ENCODE assay signal across 9 cellular contexts in genomic region chr6:32126880-32127279, GRCh38. TPM values are rescaled to one million over a fixed set of nuclear protein-coding genes. Genes with fewer than 3 reads are reported as not detected.
DNase-seq lines count a peak whose midpoint lies in the region; ATAC-seq, FAIRE-seq and TF ChIP-seq lines count a peak whose summit lies in the region.
"Had no signal": no experiment of that assay in that cellular context is flagged by ENCODE, and none has a peak within 500 bp of the region (broad histone marks: within the 10 kb centered on the region; RNA-seq: fewer than 3 reads in every experiment).

No MANE protein-coding gene starts in this region.

- H3K4me3 Mint-ChIP-seq in T-helper 2 cell treated with Interferon-gamma antibody and Interleukin-4, amounts not matched to agents 5 μg/mL and 100 μg/mL, for 36 hours: peak overlapping the region; percentile 100

- H3K36me3 ChIP-seq in kidney (ENCODE audit: control insufficient read depth in 1 of 2, insufficient read depth in 2 of 2, low read length in 2 of 2) (peaks cover 7 to 8% of the 10 kb centered on the region in 2 donors), stomach smooth muscle (ENCODE audit: control insufficient read depth in 2 of 2, insufficient read depth in 2 of 2, low read length in 2 of 2) (peaks cover 15 to 21% of the 10 kb centered on the region in 2 donors)

- TF ChIP-seq CTCF in kidney (IDR thresholded peaks at IDR 0.05; ENCODE audit: borderline replicate concordance, extremely low read depth, insufficient read depth): no peak

- no peaks in the 10 kb centered on the region for H3K27me3 ChIP-seq in stomach smooth muscle (ENCODE audit: control insufficient read depth in 1 of 2, insufficient read depth in 2 of 2, low read length in 2 of 2)

- H3K27ac ChIP-seq in kidney (ENCODE audit: low read depth in 2 of 2, low read length in 2 of 2) (no peak overlapping the region), stomach smooth muscle (ENCODE audit: low read length) (no peak overlapping the region)

- no peaks in the 10 kb centered on the region for H3K9me3 Mint-ChIP-seq in T-helper 2 cell treated with Interferon-gamma antibody and Interleukin-4, amounts not matched to agents 5 μg/mL and 100 μg/mL, for 36 hours
- H3K9me3 Mint-ChIP-seq in activated naive CD4-positive, alpha-beta T cell treated with anti-CD3 and anti-CD28 coated beads, Interleukin-2, amount 50 U/mL, for 72 hours: no peaks in the 10 kb centered on the region

- H3K4me1 ChIP-seq in kidney (ENCODE audit: control insufficient read depth in 1 of 2, insufficient read depth in 1 of 2, low read depth in 1 of 2, low read length in 2 of 2) (peaks cover 12 to 24% of the 10 kb centered on the region in 2 donors), stomach smooth muscle (ENCODE audit: control insufficient read depth, insufficient read depth, low read length) (peaks cover 32% of the 10 kb centered on the region)

- peak overlapping the region; percentile 95 to 100 for H3K4me3 ChIP-seq in kidney (ENCODE audit: low read length in 2 of 2)
- H3K4me3 ChIP-seq in stomach smooth muscle (ENCODE audit: low read length in 2 of 2): peak overlapping the region; percentile 97 to 100

- FAIRE-seq in kidney (lab: Jason Lieb, UNC): no peak
- no peak for FAIRE-seq in GM12891 (lab: Jason Lieb, UNC)

- no peak for TF ChIP-seq POLR2A in GM12891 (IDR thresholded peaks at IDR 0.05; ENCODE audit: low read depth, low read length)

- no peak for DNase-seq in T-helper 2 cell treated with Interferon-gamma antibody and Interleukin-4, amounts not matched to agents 5 μg/mL and 100 μg/mL, for 36 hours (ENCODE audit: low spot score)
- DNase-seq in T-helper 2 cell: no peak
- no peak for DNase-seq in activated naive CD4-positive, alpha-beta T cell treated with anti-CD3 and anti-CD28 coated beads, Interleukin-2, amount 50 U/mL, for 72 hours (ENCODE audit: low spot score in 2 of 2)
- DNase-seq in kidney: no peak
- no peak for DNase-seq in GF-D8 (lab: John Stamatoyannopoulos, UW)
- no peak for DNase-seq in occipital lobe (lab: John Stamatoyannopoulos, UW)
- DNase-seq in GM12891 (ENCODE audit: insufficient read length, low spot score): no peak
- DNase-seq: AML-193 had no signal

- H3K4me1 Mint-ChIP-seq in T-helper 2 cell treated with Interferon-gamma antibody and Interleukin-4, amounts not matched to agents 5 μg/mL and 100 μg/mL, for 36 hours (ENCODE audit: low read depth): peaks cover 34% of the 10 kb centered on the region

- H3K36me3 Mint-ChIP-seq in T-helper 2 cell treated with Interferon-gamma antibody and Interleukin-4, amounts not matched to agents 5 μg/mL and 100 μg/mL, for 36 hours (ENCODE audit: low read depth): peaks cover 36% of the 10 kb centered on the region
- peaks cover 27 to 32% of the 10 kb centered on the region in 2 donors for H3K36me3 Mint-ChIP-seq in activated naive CD4-positive, alpha-beta T cell treated with anti-CD3 and anti-CD28 coated beads, Interleukin-2, amount 50 U/mL, for 72 hours

- intact Hi-C loops in kidney (cut with DNase I): no loop called here

- no peak for ATAC-seq in activated naive CD4-positive, alpha-beta T cell treated with anti-CD3 and anti-CD28 coated beads, Interleukin-2, amount 50 U/mL, for 72 hours

- H3K9ac ChIP-seq in kidney (ENCODE audit: low read length in 2 of 2) (peak overlapping the region; percentile 84 to 95), stomach smooth muscle (ENCODE audit: low read length in 2 of 2) (peak overlapping the region; percentile 82 to 95)

- no peaks in the 10 kb centered on the region for H3K27me3 Mint-ChIP-seq in T-helper 2 cell treated with Interferon-gamma antibody and Interleukin-4, amounts not matched to agents 5 μg/mL and 100 μg/mL, for 36 hours (ENCODE audit: low read depth)

- H3K9me3 ChIP-seq in kidney (ENCODE audit: control insufficient read depth in 1 of 2, low read length in 2 of 2) (no peaks in the 10 kb centered on the region), stomach smooth muscle (ENCODE audit: control insufficient read depth in 2 of 2, low read length in 2 of 2) (no peaks in the 10 kb centered on the region)

- peak overlapping the region; percentile 99 for H3K27ac Mint-ChIP-seq in T-helper 2 cell treated with Interferon-gamma antibody and Interleukin-4, amounts not matched to agents 5 μg/mL and 100 μg/mL, for 36 hours
- H3K27ac Mint-ChIP-seq in activated naive CD4-positive, alpha-beta T cell treated with anti-CD3 and anti-CD28 coated beads, Interleukin-2, amount 50 U/mL, for 72 hours: peak overlapping the region; percentile 93 to 99

TF ChIP-seq in GM12891, 5 proteins besides CTCF, POLR2A, EP300 and RAD21:
- TF ChIP-seq POLR2AphosphoS5 (IDR thresholded peaks at IDR 0.05; ENCODE audit: low read depth, low read length) (no peak), PAX5 (IDR thresholded peaks at IDR 0.05; ENCODE audit: insufficient read depth, low read length, severe bottlenecking) (no peak), SPI1 (IDR thresholded peaks at IDR 0.05; ENCODE audit: low read depth, low read length) (no peak), POU2F2 (IDR thresholded peaks at IDR 0.05; ENCODE audit: low read depth, low read length) (no peak), TAF1 (IDR thresholded peaks at IDR 0.05; ENCODE audit: low read depth, low read length) (no peak)
TF ChIP-seq in GM12891: peak in this region for 0.

RNA-seq across cellular contexts. Expression of gene ATF6B, which starts 1.2 kb away (rescaled TPM):
- total RNA-seq in activated naive CD4-positive, alpha-beta T cell treated with anti-CD3 and anti-CD28 coated beads, Interleukin-2, amount 50 U/mL, for 72 hours: 100 to 1,000 TPM in 1 of 2 donors, 10 to 100 TPM in 1; 87.5 to 101 TPM
- total RNA-seq in kidney (104 TPM), occipital lobe (15.4 TPM)
- polyA plus RNA-seq in kidney (ENCODE audit: insufficient read depth, low read depth, low replicate concordance): 40.3 TPM
- polyA plus RNA-seq in GM12891 (2012; ENCODE audit: low read depth, missing spikeins): 57.2 TPM

RNA-seq across cellular contexts. Expression of gene FKBPL, which starts 3.2 kb away (rescaled TPM):
- total RNA-seq in activated naive CD4-positive, alpha-beta T cell treated with anti-CD3 and anti-CD28 coated beads, Interleukin-2, amount 50 U/mL, for 72 hours: 10 to 100 TPM in 1 of 2 donors, 1 to 10 TPM in 1; 9.3 to 15.8 TPM
- total RNA-seq in kidney (4.8 TPM), occipital lobe (3.3 TPM)
- 5.7 TPM for polyA plus RNA-seq in kidney (ENCODE audit: insufficient read depth, low read depth, low replicate concordance)
- 3.8 TPM for polyA plus RNA-seq in GM12891 (2012; ENCODE audit: low read depth, missing spikeins)

RNA-seq across cellular contexts. Expression of gene TNXB, which starts 17.7 kb away (rescaled TPM):
- 10 to 100 TPM; 10.1 to 30.4 TPM for total RNA-seq in activated naive CD4-positive, alpha-beta T cell treated with anti-CD3 and anti-CD28 coated beads, Interleukin-2, amount 50 U/mL, for 72 hours
- total RNA-seq in kidney (88.2 TPM), occipital lobe (2.5 TPM)
- polyA plus RNA-seq in kidney (ENCODE audit: insufficient read depth, low read depth, low replicate concordance): 13.3 TPM
- 1.7 TPM for polyA plus RNA-seq in GM12891 (2012; ENCODE audit: low read depth, missing spikeins)

RNA-seq across cellular contexts. Expression of gene PRRT1, which starts 24.9 kb away (rescaled TPM):
- total RNA-seq in activated naive CD4-positive, alpha-beta T cell treated with anti-CD3 and anti-CD28 coated beads, Interleukin-2, amount 50 U/mL, for 72 hours: under 1 TPM; 0.77 to 0.84 TPM
- total RNA-seq in kidney (2.4 TPM), occipital lobe (0.78 TPM)
- polyA plus RNA-seq in kidney (ENCODE audit: insufficient read depth, low read depth, low replicate concordance): 4.0 TPM
- polyA plus RNA-seq in GM12891 (2012; ENCODE audit: low read depth, missing spikeins): not detected

RNA-seq across cellular contexts. Expression of gene PPT2, which starts 27.1 kb away (rescaled TPM):
- total RNA-seq in activated naive CD4-positive, alpha-beta T cell treated with anti-CD3 and anti-CD28 coated beads, Interleukin-2, amount 50 U/mL, for 72 hours: 10 to 100 TPM; 13.6 to 18.7 TPM
- total RNA-seq in kidney: 23.0 TPM
- polyA plus RNA-seq in kidney (ENCODE audit: insufficient read depth, low read depth, low replicate concordance): 20.3 TPM
- total RNA-seq in occipital lobe: 15.1 TPM
- polyA plus RNA-seq in GM12891 (2012; ENCODE audit: low read depth, missing spikeins): 4.0 TPM
